In genomic region chr16:16012144-16012543, GRCh38 we compare ENCODE assay signal across 17 cellular contexts.
"Had no signal": no experiment of that assay in that cellular context is flagged by ENCODE, and none has a peak within 500 bp of the region (broad histone marks: within the 10 kb centered on the region; RNA-seq: fewer than 3 reads in every experiment).

No MANE protein-coding gene starts in this region.

- H3K27ac Mint-ChIP-seq: immature natural killer cell; stimulated activated naive B cell treated with anti-CD40 and anti-IgM and Interleukin-4, amounts not matched to agents 10 μg/mL and 1 μg/mL and 100 μg/mL, for 72 hours had no signal

- H3K27ac ChIP-seq: coronary artery, dorsolateral prefrontal cortex, skin epidermis, thoracic aorta had no signal

- H3K27me3 Mint-ChIP-seq: naive B cell; stimulated activated naive B cell treated with anti-CD40 and anti-IgM and Interleukin-4, amounts not matched to agents 10 μg/mL and 1 μg/mL and 100 μg/mL, for 72 hours; stimulated activated naive CD8-positive, alpha-beta T cell treated with anti-CD3 and anti-CD28 coated beads, Interleukin-15, amount 100 ng/mL, for 72 hours had no signal

- DNase-seq: dorsolateral prefrontal cortex; effector CD8-positive, alpha-beta T cell; immature natural killer cell; left colon; left ventricle myocardium superior; mesendoderm; naive B cell; sigmoid colon; stimulated activated CD4-positive, alpha-beta T cell treated with anti-CD3 and anti-CD28 coated beads, Interleukin-2, amount 100 ng/mL, for 24 hours; stimulated activated CD4-positive, alpha-beta T cell treated with anti-CD3 and anti-CD28 coated beads, Interleukin-4, amount 100 ng/mL, for 4 hours; stimulated activated naive B cell treated with anti-CD40 and anti-IgM and Interleukin-4, amounts not matched to agents 10 μg/mL and 1 μg/mL and 100 μg/mL, for 72 hours; stimulated activated naive CD8-positive, alpha-beta T cell treated with anti-CD3 and anti-CD28 coated beads, Interleukin-15, amount 100 ng/mL, for 72 hours had no signal

- H3K4me3 Mint-ChIP-seq: immature natural killer cell; naive B cell; nephron; stimulated activated naive B cell treated with anti-CD40 and anti-IgM and Interleukin-4, amounts not matched to agents 10 μg/mL and 1 μg/mL and 100 μg/mL, for 72 hours; stimulated activated naive CD8-positive, alpha-beta T cell treated with anti-CD3 and anti-CD28 coated beads, Interleukin-15, amount 100 ng/mL, for 72 hours had no signal

- ATAC-seq: left colon; left ventricle myocardium superior; stimulated activated naive B cell treated with anti-CD40 and anti-IgM and Interleukin-4, amounts not matched to agents 10 μg/mL and 1 μg/mL and 100 μg/mL, for 72 hours; stimulated activated naive CD8-positive, alpha-beta T cell treated with anti-CD3 and anti-CD28 coated beads, Interleukin-15, amount 100 ng/mL, for 72 hours had no signal

- H3K27me3 ChIP-seq: dorsolateral prefrontal cortex, sigmoid colon had no signal

- H3K4me3 ChIP-seq: coronary artery, dorsolateral prefrontal cortex, lung, sigmoid colon, skin epidermis, thoracic aorta had no signal

- H3K9me3 Mint-ChIP-seq: immature natural killer cell; nephron; stimulated activated naive B cell treated with anti-CD40 and anti-IgM and Interleukin-4, amounts not matched to agents 10 μg/mL and 1 μg/mL and 100 μg/mL, for 72 hours; stimulated activated naive CD8-positive, alpha-beta T cell treated with anti-CD3 and anti-CD28 coated beads, Interleukin-15, amount 100 ng/mL, for 72 hours had no signal

- H3K9me3 ChIP-seq: sigmoid colon, thoracic aorta had no signal
